ENCODE assay signal across 8 cellular contexts in the genomic region with DNA sequence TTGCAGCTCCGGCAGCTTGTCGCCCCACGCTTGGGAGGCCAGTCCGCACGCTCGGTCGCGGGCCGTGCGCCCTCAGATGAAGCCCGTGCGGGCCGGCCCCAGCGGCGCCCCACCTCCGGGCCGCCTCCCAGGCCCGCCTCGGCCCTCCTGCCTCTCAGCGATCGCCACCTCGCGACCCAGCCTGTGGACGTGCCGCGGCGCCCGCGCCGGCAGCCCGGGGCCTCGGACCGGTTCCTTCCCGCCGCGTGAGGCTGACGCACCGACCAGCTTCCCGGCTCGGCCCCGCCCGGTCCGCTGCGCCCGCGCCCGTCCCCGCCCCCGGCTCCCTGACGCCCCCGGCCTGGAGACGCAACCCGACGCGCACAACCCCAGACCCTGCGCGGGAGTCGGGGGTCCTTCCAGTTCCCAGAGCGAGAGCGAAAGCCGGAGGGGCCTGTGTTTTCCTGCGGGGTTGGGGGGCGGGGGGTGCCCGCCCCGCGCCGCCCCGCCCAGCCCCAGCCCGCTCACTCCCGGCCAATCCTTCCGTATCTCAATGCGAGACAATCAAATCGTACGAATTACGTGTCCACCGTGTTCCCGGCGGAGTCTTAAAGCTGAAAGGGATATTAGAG. TPM values are rescaled to one million over a fixed set of nuclear protein-coding genes. Genes with fewer than 3 reads are reported as not detected.
DNase-seq lines count a peak whose midpoint lies in the region; ATAC-seq and TF ChIP-seq lines count a peak whose summit lies in the region.

A gene with protein sequence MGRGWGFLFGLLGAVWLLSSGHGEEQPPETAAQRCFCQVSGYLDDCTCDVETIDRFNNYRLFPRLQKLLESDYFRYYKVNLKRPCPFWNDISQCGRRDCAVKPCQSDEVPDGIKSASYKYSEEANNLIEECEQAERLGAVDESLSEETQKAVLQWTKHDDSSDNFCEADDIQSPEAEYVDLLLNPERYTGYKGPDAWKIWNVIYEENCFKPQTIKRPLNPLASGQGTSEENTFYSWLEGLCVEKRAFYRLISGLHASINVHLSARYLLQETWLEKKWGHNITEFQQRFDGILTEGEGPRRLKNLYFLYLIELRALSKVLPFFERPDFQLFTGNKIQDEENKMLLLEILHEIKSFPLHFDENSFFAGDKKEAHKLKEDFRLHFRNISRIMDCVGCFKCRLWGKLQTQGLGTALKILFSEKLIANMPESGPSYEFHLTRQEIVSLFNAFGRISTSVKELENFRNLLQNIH (minus strand): TSS at position 78 of the 611 bp plus-strand sequence. CDS start 77 bp downstream, at position 1.

- WGBS in lower leg skin, 2 donors: 0 to 1% methylated on average over 16 to 58 of the region's 78 CpGs

- DNase-seq in BJ (ENCODE audit: low read depth) (no peak), NCI-H446 treated with DMSO at 0.1 percent for 48 hours (lab: John Stamatoyannopoulos, UW) (peak; percentile 60), dorsolateral prefrontal cortex (peak; percentile 54 to 85 (median 66)), lower leg skin (ENCODE audit: low spot score in 2 of 2) (peak; percentile 74 to 96)
- DNase-seq in activated CD4-positive, alpha-beta T cell treated with anti-CD3 and anti-CD28 coated beads, Interleukin-2, amount 50 U/mL, for 24 hours (ENCODE audit: low read depth in 1 of 2, low spot score in 1 of 2): peak; percentile 36 to 43
- DNase-seq in stimulated activated CD4-positive, alpha-beta T cell treated with anti-CD3 and anti-CD28 coated beads, Interleukin-4, amount 100 ng/mL, for 48 hours (ENCODE audit: low read depth in 2 of 2): peak; percentile 43 to 66

- H3K27ac ChIP-seq in dorsolateral prefrontal cortex: peak within 1 kb of the TSS; percentile 56 to 98 (median 90)

- TF ChIP-seq CTCF in BJ (IDR thresholded peaks at IDR 0.05; ENCODE audit: insufficient read depth, low read depth, low read length) (no peak), dorsolateral prefrontal cortex (IDR thresholded peaks at IDR 0.05 in 54 of 56, conservative IDR thresholded peaks at IDR 0.05 in 2 of 56; ENCODE audit: low read depth in 1 of 56, partially characterized antibody in 56 of 56) (peak in 3 of 56 donors; percentile 7 to 30 (median 9)), lower leg skin (IDR thresholded peaks at IDR 0.05) (no peak)

- H3K36me3 ChIP-seq in BJ (ENCODE audit: control insufficient read depth, insufficient read depth, low read length): no peaks in the 10 kb centered on the region

- H3K27me3 ChIP-seq in BJ (ENCODE audit: control insufficient read depth, insufficient read depth, low read length) (no peaks in the 10 kb centered on the region), dorsolateral prefrontal cortex (no peaks in the 10 kb centered on the region)

- CTCF ChIA-PET in BJ (lab: Yijun Ruan, JAX): no interaction called here

- ATAC-seq in HG03378 (IDR thresholded peaks at IDR 0.05; ENCODE audit: unreplicated experiment): peak; percentile 38

- peak; percentile 55 for TF ChIP-seq POLR2A in GM19193 (IDR thresholded peaks at IDR 0.05; ENCODE audit: extremely low read depth, insufficient read depth, insufficient read length)
- no peak for TF ChIP-seq POLR2A in lower leg skin (IDR thresholded peaks at IDR 0.05)

- POLR2A ChIA-PET in BJ (lab: Charles Lee): interaction anchor here (0.6 kb wide), 3 partner anchors 100 to 664 kb away, joined by 3 to 12 read pairs (median 7); no protein-coding TSS in a partner anchor

- H3K4me3 ChIP-seq in BJ (ENCODE audit: low read depth, low read length) (peak within 1 kb of the TSS; percentile 100), dorsolateral prefrontal cortex (peak within 1 kb of the TSS; percentile 75 to 99 (median 93)), lower leg skin (ENCODE audit: low read depth, poor library complexity, severe bottlenecking) (peak within 1 kb of the TSS; percentile 92)

- intact Hi-C loops in dorsolateral prefrontal cortex (cut with DNase I): loop anchor here (1.0 to 5.0 kb wide), 3 partner anchors 12 to 612 kb away; a partner anchor contains a TSS
- intact Hi-C loops in lower leg skin (cut with DNase I; ENCODE audit: low total_unique reads): no loop called here

RNA-seq across cellular contexts. Expression of the gene that starts here (rescaled TPM):
- polyA plus RNA-seq in BJ (2011; rRNA removed): 21.0 and 34.2 TPM in 2 replicates
- polyA minus RNA-seq in BJ (2011; rRNA and poly(A)+ RNA removed): 6.5 and 7.0 TPM in 2 replicates
- total RNA-seq in dorsolateral prefrontal cortex: 10 to 100 TPM; 23.4 to 69.4 (median 42.5) TPM
- 10 to 100 TPM; 35.8 to 54.5 (median 44.0) TPM for total RNA-seq in lower leg skin
